29 cellular contexts compared by ENCODE assay signal in genomic region chrX:14003028-14003427, GRCh38.
"Had no signal": no experiment of that assay in that cellular context is flagged by ENCODE, and none has a peak within 500 bp of the region (broad histone marks: within the 10 kb centered on the region; RNA-seq: fewer than 3 reads in every experiment).

No MANE protein-coding gene starts in this region.

- H3K4me3 ChIP-seq: dorsolateral prefrontal cortex, gastrocnemius medialis, left lung, mucosa of descending colon, neural progenitor cell, prostate gland, right atrium auricular region, smooth muscle cell, testis, tibial artery had no signal

- H3K9ac ChIP-seq: neural progenitor cell had no signal

- H3K4me3 Mint-ChIP-seq: mesothelial cell of epicardium, naive B cell, nephron, neural progenitor cell, type B pancreatic cell had no signal

- H3K4me2 ChIP-seq: neural progenitor cell, smooth muscle cell had no signal

- H3K9me3 Mint-ChIP-seq: type B pancreatic cell had no signal

- H3K27ac ChIP-seq: dorsolateral prefrontal cortex, epithelial cell of prostate, gastrocnemius medialis, left lung, neural progenitor cell, prostate gland, right atrium auricular region, testis, tibial artery had no signal

- H3K4me1 ChIP-seq: gastrocnemius medialis, left lung, neural progenitor cell, prostate gland, right atrium auricular region, testis, tibial artery had no signal

- H3K4me1 Mint-ChIP-seq: mesothelial cell of epicardium, naive B cell, nephron, neural progenitor cell had no signal

- H3K27ac Mint-ChIP-seq: mesothelial cell of epicardium, nephron, neural progenitor cell, type B pancreatic cell had no signal

- DNase-seq: dorsolateral prefrontal cortex; effector CD4-positive, alpha-beta T cell; foreskin fibroblast; gastrocnemius medialis; head of caudate nucleus; left cardiac atrium; left lung; mesenchymal stem cell; mucosa of descending colon; naive B cell; nucleus accumbens; stimulated activated CD4-positive, alpha-beta T cell treated with anti-CD3 and anti-CD28 coated beads, Interleukin-12 subunit alpha, Interleukin-12 subunit beta, amount 100 ng/mL, for 4 hours; stimulated activated CD4-positive, alpha-beta T cell treated with anti-CD3 and anti-CD28 coated beads, Interleukin-1b, Interleukin-23, amount 100 ng/mL, for 48 hours; stimulated activated CD4-positive, alpha-beta T cell treated with anti-CD3 and anti-CD28 coated beads, Interleukin-4, amount 100 ng/mL, for 1 hour; stimulated activated CD8-positive, alpha-beta memory T cell treated with anti-CD3 and anti-CD28 coated beads, Interleukin-4, amount 100 ng/mL, for 48 hours; stimulated activated naive CD4-positive, alpha-beta T cell; substantia nigra; testis; tibial artery had no signal

- H2AFZ ChIP-seq: neural progenitor cell had no signal

- H3K36me3 ChIP-seq: neural progenitor cell, prostate gland had no signal

- H3K27me3 ChIP-seq: gastrocnemius medialis, left lung, neural progenitor cell, right atrium auricular region, testis, tibial artery had no signal

- ATAC-seq: esophagus mucosa, gastrocnemius medialis, left cardiac atrium, mucosa of descending colon, sciatic nerve had no signal

- H3K27me3 Mint-ChIP-seq: naive B cell, type B pancreatic cell had no signal

- H3K9me3 ChIP-seq: gastrocnemius medialis, left lung, mucosa of descending colon, prostate gland, right atrium auricular region, testis, tibial artery had no signal
